Comparison of ENCODE assay signal across 6 cellular contexts in genomic region chr16:77132051-77132618, GRCh38.
"Had no signal": no experiment of that assay in that cellular context is flagged by ENCODE, and none has a peak within 500 bp of the region (broad histone marks: within the 10 kb centered on the region; RNA-seq: fewer than 3 reads in every experiment).

No MANE protein-coding gene starts in this region.

- H3K9ac ChIP-seq: KMS-11 had no signal

- H3K4me2 ChIP-seq: KMS-11 had no signal

- FAIRE-seq: HTR-8/SVneo had no signal

- H3K27ac ChIP-seq: HL-60, KMS-11 had no signal

- DNase-seq: IMR-90, KBM-7, KG1 had no signal
